17 cellular contexts compared by ENCODE assay signal in genomic region chr2:88860421-88861075, GRCh38.
DNase-seq lines count a peak whose midpoint lies in the region; ATAC-seq and TF ChIP-seq lines count a peak whose summit lies in the region.
"Had no signal": no experiment of that assay in that cellular context is flagged by ENCODE, and none has a peak within 500 bp of the region (broad histone marks: within the 10 kb centered on the region; RNA-seq: fewer than 3 reads in every experiment).

No MANE protein-coding gene starts in this region.

- no peak overlapping the region for H4K91ac ChIP-seq in neuronal stem cell (ENCODE audit: low read depth, low read length, poor library complexity)

- H3K4me2 ChIP-seq in SU-DHL-6 (ENCODE audit: low read depth, low read length, poor library complexity, severe bottlenecking) (peak overlapping the region; percentile 100), neuronal stem cell (ENCODE audit: insufficient read depth, low read length, poor library complexity, severe bottlenecking) (no peak overlapping the region)

- H2BK5ac ChIP-seq in neuronal stem cell (ENCODE audit: low read length), result no peak overlapping the region

- H3K4me3 Mint-ChIP-seq in IgD-negative memory B cell, result peak overlapping the region; percentile 94 to 99 (median 98)
- H3K4me3 Mint-ChIP-seq: CD8-positive, alpha-beta T cell; T-helper 17 cell had no signal

- H4K20me1 ChIP-seq in SU-DHL-6 (ENCODE audit: low read depth, low read length), result no peaks in the 10 kb centered on the region

- WGBS in aorta, 2 donors, result 88 to 91% methylated on average over 11 of the region's 11 CpGs
- WGBS in neuronal stem cell (ENCODE audit: extremely low coverage in 2 of 2, insufficient read length in 2 of 2, insufficient replicate concordance in 1 of 2), 2 donors, result no CpG with 5 or more reads among the region's 11 CpGs

- TF ChIP-seq CTCF in SU-DHL-6 (IDR thresholded peaks at IDR 0.05; ENCODE audit: insufficient read depth, low read length, poor library complexity, severe bottlenecking), result no peak

- H3K9ac ChIP-seq in SU-DHL-6 (ENCODE audit: low read length) (peak overlapping the region; percentile 99), rectal smooth muscle tissue (ENCODE audit: low read length) (no peak overlapping the region), neuronal stem cell (ENCODE audit: low read depth, low read length, poor library complexity) (no peak overlapping the region)

- ATAC-seq in aorta (ENCODE audit: low FRiP score), result no peak
- ATAC-seq: CD8-positive, alpha-beta T cell; T-helper 17 cell had no signal

- intact Hi-C loops in aorta (cut with DNase I), result no loop called here

- H3K4me1 Mint-ChIP-seq in IgD-negative memory B cell, result peaks cover 10 to 13% (median 10%) of the 10 kb centered on the region in 3 donors

- H2BK15ac ChIP-seq in neuronal stem cell (ENCODE audit: low read length), result no peak overlapping the region

- H3K79me2 ChIP-seq in SU-DHL-6 (ENCODE audit: insufficient read depth, low read length), result peaks cover 23% of the 10 kb centered on the region

- H2AFZ ChIP-seq in SU-DHL-6 (ENCODE audit: low read depth, low read length, severe bottlenecking) (no peak overlapping the region), neuronal stem cell (ENCODE audit: low read length) (no peak overlapping the region)

- DNase-seq in epidermal melanocyte (ENCODE audit: insufficient read length, low spot score) (no peak), aorta (no peak), neuronal stem cell (ENCODE audit: low spot score) (no peak)
- DNase-seq: BE2C; CD8-positive, alpha-beta T cell; MV-4-11; NCI-H1436 treated with DMSO at 0.1 percent for 48 hours; NCI-H2081 treated with DMSO at 0.1 percent for 48 hours; NCI-H526 treated with DMSO at 0.1 percent for 48 hours; NK-92 treated with Interleukin-12 subunit alpha and Interleukin-12 subunit beta, amount 100 ng/mL, for 24 hours; SHP77; T-helper 17 cell had no signal

- peaks cover 56% of the 10 kb centered on the region for H3F3A ChIP-seq in SU-DHL-6 (ENCODE audit: insufficient read depth)

- no peak overlapping the region for H3K14ac ChIP-seq in neuronal stem cell (ENCODE audit: low read length)

- no peaks in the 10 kb centered on the region for H3K9me3 Mint-ChIP-seq in IgD-negative memory B cell
- H3K9me3 Mint-ChIP-seq: CD8-positive, alpha-beta T cell had no signal

- no peaks in the 10 kb centered on the region for H3K79me1 ChIP-seq in neuronal stem cell (ENCODE audit: low read depth, low read length)

- H2AK5ac ChIP-seq in neuronal stem cell (ENCODE audit: low read depth, low read length), result no peak overlapping the region

- H3K27ac ChIP-seq in SU-DHL-6 (ENCODE audit: low read depth, low read length) (peak overlapping the region; percentile 100), rectal smooth muscle tissue (ENCODE audit: low read depth, low read length) (no peak overlapping the region), aorta (ENCODE audit: low read depth in 1 of 2, low read length in 2 of 2) (no peak overlapping the region), neuronal stem cell (replicated peaks; ENCODE audit: low read length) (no peak overlapping the region)

- no peak overlapping the region for H3K18ac ChIP-seq in neuronal stem cell (ENCODE audit: low read length)

- H2BK120ac ChIP-seq in neuronal stem cell (ENCODE audit: low read depth, low read length), result no peak overlapping the region

- H3K4me1 ChIP-seq in rectal smooth muscle tissue (ENCODE audit: control insufficient read depth, insufficient read depth, low read length), result no peaks in the 10 kb centered on the region
- H3K4me1 ChIP-seq in aorta (ENCODE audit: control insufficient read depth in 1 of 2, insufficient read depth in 2 of 2, low read length in 2 of 2), result no peaks in the 10 kb centered on the region
- peaks cover 0 to 9% of the 10 kb centered on the region in 2 donors for H3K4me1 ChIP-seq in neuronal stem cell (ENCODE audit: control insufficient read depth in 2 of 2, insufficient read depth in 1 of 2, low read depth in 1 of 2, low read length in 2 of 2)
- H3K4me1 ChIP-seq: BE2C, HAP-1 had no signal

- no peak overlapping the region for H2BK12ac ChIP-seq in neuronal stem cell (ENCODE audit: low read length)

- H3K9me2 ChIP-seq in SU-DHL-6 (replicated peaks; ENCODE audit: insufficient read depth, low read length), result no peaks in the 10 kb centered on the region

- peak overlapping the region; percentile 81 to 99 (median 95) for H3K27ac Mint-ChIP-seq in IgD-negative memory B cell
- H3K27ac Mint-ChIP-seq: CD8-positive, alpha-beta T cell; T-helper 17 cell had no signal

- no peak overlapping the region for H3K23ac ChIP-seq in neuronal stem cell (ENCODE audit: low read depth, low read length, poor library complexity)

- H3K27me3 Mint-ChIP-seq in IgD-negative memory B cell, result no peaks in the 10 kb centered on the region

- H3K9me3 ChIP-seq in SU-DHL-6 (ENCODE audit: insufficient read depth, low read length) (no peaks in the 10 kb centered on the region), aorta (ENCODE audit: control insufficient read depth, low read length) (no peaks in the 10 kb centered on the region), neuronal stem cell (replicated peaks in 1 of 2; ENCODE audit: control insufficient read depth in 2 of 2, insufficient read depth in 1 of 2, low read depth in 1 of 2, low read length in 2 of 2) (no peaks in the 10 kb centered on the region)
- H3K9me3 ChIP-seq: BE2C, HAP-1 had no signal

- H4K8ac ChIP-seq in neuronal stem cell (ENCODE audit: low read depth, low read length), result no peak overlapping the region

- H3K27me3 ChIP-seq in SU-DHL-6 (ENCODE audit: low read length), result no peaks in the 10 kb centered on the region
- no peaks in the 10 kb centered on the region for H3K27me3 ChIP-seq in rectal smooth muscle tissue (ENCODE audit: control insufficient read depth, insufficient read depth, low read length)
- H3K27me3 ChIP-seq in aorta (ENCODE audit: control insufficient read depth in 1 of 2, insufficient read depth in 2 of 2, low read length in 1 of 2), result no peaks in the 10 kb centered on the region
- peaks cover 0 to 11% (median 0%) of the 10 kb centered on the region in 3 experiments for H3K27me3 ChIP-seq in neuronal stem cell (ENCODE audit: control insufficient read depth in 3 of 3, insufficient read depth in 3 of 3, low read depth in 1 of 3, low read length in 3 of 3)
- H3K27me3 ChIP-seq: BE2C had no signal

- H3K36me3 Mint-ChIP-seq in IgD-negative memory B cell, result peaks cover 36% of the 10 kb centered on the region
- H3K36me3 Mint-ChIP-seq: CD8-positive, alpha-beta T cell had no signal

- H3K4ac ChIP-seq in neuronal stem cell (ENCODE audit: low read length), result no peak overlapping the region

- H3K36me3 ChIP-seq in SU-DHL-6 (ENCODE audit: low read length), result peaks cover 37% of the 10 kb centered on the region
- no peaks in the 10 kb centered on the region for H3K36me3 ChIP-seq in rectal smooth muscle tissue (ENCODE audit: control insufficient read depth, insufficient read depth, low read length)
- no peaks in the 10 kb centered on the region for H3K36me3 ChIP-seq in aorta (ENCODE audit: control insufficient read depth in 1 of 2, insufficient read depth in 2 of 2, low read length in 1 of 2)
- H3K36me3 ChIP-seq in neuronal stem cell (replicated peaks in 1 of 2; ENCODE audit: control insufficient read depth in 2 of 2, insufficient read depth in 2 of 2, low read length in 2 of 2), result no peaks in the 10 kb centered on the region
- H3K36me3 ChIP-seq: BE2C, HAP-1 had no signal

- peak overlapping the region; percentile 69; the same call in 1 of the 2 replicates for H3K4me3 ChIP-seq in GM08714 (ENCODE audit: low read length)
- peak overlapping the region; percentile 83 for H3K4me3 ChIP-seq in SU-DHL-6 (ENCODE audit: insufficient read depth, low read length, poor library complexity, severe bottlenecking)
- H3K4me3 ChIP-seq in rectal smooth muscle tissue (ENCODE audit: low read length), result peak overlapping the region; percentile 4
- no peak overlapping the region for H3K4me3 ChIP-seq in aorta (ENCODE audit: low read length in 2 of 2)
- H3K4me3 ChIP-seq in neuronal stem cell (ENCODE audit: low read length in 2 of 2), result no peak overlapping the region
- H3K4me3 ChIP-seq: HAP-1 had no signal

Comparison
In these comparisons a context has a peak if more than half of its experiments do, and no peak if none do; other contexts are left out.
1. H3K4me3 ChIP-seq: peak in GM08714 (single experiment), SU-DHL-6 (single experiment) and rectal smooth muscle tissue (single experiment); none in aorta (0 of 2) and neuronal stem cell (0 of 2).